In genomic region chr12:27772328-27773049, GRCh38 we compare ENCODE assay signal across 25 cellular contexts. TPM values are rescaled to one million over a fixed set of nuclear protein-coding genes. Genes with fewer than 3 reads are reported as not detected.
DNase-seq lines count a peak whose midpoint lies in the region; ATAC-seq and TF ChIP-seq lines count a peak whose summit lies in the region.
"Had no signal": no experiment of that assay in that cellular context is flagged by ENCODE, and none has a peak within 500 bp of the region (broad histone marks: within the 10 kb centered on the region; RNA-seq: fewer than 3 reads in every experiment).

No MANE protein-coding gene starts in this region.

- H3K79me2 ChIP-seq in ACC112 (ENCODE audit: control insufficient read depth, insufficient read depth, low read length, unreplicated experiment) (no peaks in the 10 kb centered on the region), SK-N-SH (ENCODE audit: insufficient read depth) (no peaks in the 10 kb centered on the region)
- H3K79me2 ChIP-seq: parathyroid adenoma had no signal

- H3K9me3 ChIP-seq in SK-N-SH: no peaks in the 10 kb centered on the region
- H3K9me3 ChIP-seq in gastrocnemius medialis: no peaks in the 10 kb centered on the region
- H3K9me3 ChIP-seq: mucosa of descending colon, right lobe of liver had no signal

- no peak for TF ChIP-seq EP300 in SK-N-SH (IDR thresholded peaks at IDR 0.05; ENCODE audit: borderline replicate concordance in 1 of 2, low read depth in 1 of 2, low read length in 1 of 2)

- H3K36me3 Mint-ChIP-seq in HFFc6 (ENCODE audit: low read depth): no peaks in the 10 kb centered on the region

- peak overlapping the region; percentile 45 for H3K4me2 ChIP-seq in SK-N-SH

- H4K20me1 ChIP-seq in SK-N-SH (ENCODE audit: insufficient read depth): no peaks in the 10 kb centered on the region

- TF ChIP-seq RAD21 in SK-N-SH (IDR thresholded peaks at IDR 0.05; ENCODE audit: low read length): no peak

- peak overlapping the region; percentile 66 for H3K27ac Mint-ChIP-seq in HFFc6
- H3K27ac Mint-ChIP-seq: activated naive CD4-positive, alpha-beta T cell treated with anti-CD3 and anti-CD28 coated beads for 36 hours; nephron progenitor cell had no signal

- H3K4me3 Mint-ChIP-seq in HFFc6: peak overlapping the region; percentile 69
- H3K4me3 Mint-ChIP-seq: activated naive CD4-positive, alpha-beta T cell treated with anti-CD3 and anti-CD28 coated beads for 36 hours; activated T-cell treated with anti-CD3 and anti-CD28 coated beads, Interleukin-2, amount 50 U/mL, for 4 hours; nephron progenitor cell had no signal

- intact Hi-C loops in gastrocnemius medialis (cut with DNase I; ENCODE audit: low total_unique reads): no loop called here

- H3K27ac ChIP-seq in ACC112 (ENCODE audit: low read depth, low read length) (no peak overlapping the region), SK-N-SH (ENCODE audit: low read depth in 2 of 2, low read length in 1 of 2) (peak overlapping the region in 1 of 2 experiments; percentile 41; a peak in 2 of 4 replicates), gastrocnemius medialis (no peak overlapping the region)
- H3K27ac ChIP-seq: parathyroid adenoma, right lobe of liver had no signal

- peak; percentile 78 for DNase-seq in HFFc6
- no peak for DNase-seq in SK-N-SH
- DNase-seq in fibroblast of villous mesenchyme (ENCODE audit: low read depth): peak; percentile 59
- DNase-seq in NCI-H82 treated with DMSO at 0.1 percent for 48 hours (lab: John Stamatoyannopoulos, UW; ENCODE audit: unreplicated experiment): no peak
- DNase-seq in gastrocnemius medialis: no peak
- DNase-seq in NCI-H748 (lab: John Stamatoyannopoulos, UW; ENCODE audit: unreplicated experiment): no peak
- DNase-seq: activated CD8-positive, alpha-beta memory T cell treated with anti-CD3 and anti-CD28 coated beads for 24 hours; activated naive CD4-positive, alpha-beta T cell treated with anti-CD3 and anti-CD28 coated beads for 36 hours; activated T-cell treated with anti-CD3 and anti-CD28 coated beads, Interleukin-2, amount 50 U/mL, for 4 hours; caudate nucleus; foreskin fibroblast; mucosa of descending colon; NCI-H510A treated with DMSO at 0.1 percent for 48 hours; nephron progenitor cell; right lobe of liver; substantia nigra; T-helper 1 cell had no signal

- H3K9me3 Mint-ChIP-seq in HFFc6: no peaks in the 10 kb centered on the region
- H3K9me3 Mint-ChIP-seq: activated naive CD4-positive, alpha-beta T cell treated with anti-CD3 and anti-CD28 coated beads for 36 hours; activated T-cell treated with anti-CD3 and anti-CD28 coated beads, Interleukin-2, amount 50 U/mL, for 4 hours; nephron progenitor cell had no signal

- POLR2A ChIA-PET in SK-N-SH (lab: Yijun Ruan, JAX): no interaction called here

- peaks cover 47% of the 10 kb centered on the region for H3K4me1 Mint-ChIP-seq in HFFc6 (ENCODE audit: low read depth)

- H3K4me1 ChIP-seq in ACC112 (ENCODE audit: control insufficient read depth, insufficient read depth, low read length, unreplicated experiment) (peaks cover 4% of the 10 kb centered on the region), SK-N-SH (ENCODE audit: control insufficient read depth in 1 of 2, insufficient read depth in 2 of 2, low read depth in 1 of 2, low read length in 1 of 2) (peaks cover 0 to 22% of the 10 kb centered on the region in 2 experiments; a peak in 2 of 4 replicates), gastrocnemius medialis (no peaks in the 10 kb centered on the region)
- H3K4me1 ChIP-seq: parathyroid adenoma, right lobe of liver had no signal

- CTCF ChIA-PET in SK-N-SH (lab: Yijun Ruan, JAX): no interaction called here

- 8% methylated on average over 5 of the region's 5 CpGs for WGBS in SK-N-SH (ENCODE audit: low lambda C conversion rate)

- H3K27me3 ChIP-seq in ACC112 (ENCODE audit: insufficient read depth, low read length) (no peaks in the 10 kb centered on the region), SK-N-SH (ENCODE audit: insufficient read depth) (no peaks in the 10 kb centered on the region), gastrocnemius medialis (no peaks in the 10 kb centered on the region)
- H3K27me3 ChIP-seq: right lobe of liver had no signal

- H3K9ac ChIP-seq in SK-N-SH: peak overlapping the region; percentile 15; the same call in 1 of the 2 replicates
- H3K9ac ChIP-seq: parathyroid adenoma had no signal

- H3K9me2 ChIP-seq in SK-N-SH: no peaks in the 10 kb centered on the region

- TF ChIP-seq POLR2A in gastrocnemius medialis (IDR thresholded peaks at IDR 0.05): no peak

- in situ Hi-C loops in gastrocnemius medialis (cut with MboI; ENCODE audit: low sequenced_read_pairs in 4 of 4): no loop called here

- H3F3A ChIP-seq in SK-N-SH (replicated peaks; ENCODE audit: insufficient read depth): peaks cover 22% of the 10 kb centered on the region

- TF ChIP-seq CTCF in HFFc6 (IDR thresholded peaks at IDR 0.05) (no peak), SK-N-SH (IDR thresholded peaks at IDR 0.05) (no peak), fibroblast of villous mesenchyme (IDR thresholded peaks at IDR 0.05; ENCODE audit: insufficient read depth, low read depth, low read length) (no peak), gastrocnemius medialis (IDR thresholded peaks at IDR 0.05 in 4 of 5, conservative IDR thresholded peaks at IDR 0.05 in 1 of 5) (no peak)

- H3K27me3 Mint-ChIP-seq in HFFc6 (ENCODE audit: insufficient read depth): no peaks in the 10 kb centered on the region; the same call in none of the 2 replicates

- no peaks in the 10 kb centered on the region for H3K36me3 ChIP-seq in ACC112 (ENCODE audit: insufficient read depth, low read length)
- no peaks in the 10 kb centered on the region for H3K36me3 ChIP-seq in SK-N-SH (replicated peaks in 1 of 2; ENCODE audit: control insufficient read depth in 1 of 2, insufficient read depth in 2 of 2, low read length in 1 of 2)
- no peaks in the 10 kb centered on the region for H3K36me3 ChIP-seq in gastrocnemius medialis
- H3K36me3 ChIP-seq: right lobe of liver had no signal

- ATAC-seq in HG02610 (IDR thresholded peaks at IDR 0.05; ENCODE audit: unreplicated experiment) (no peak), gastrocnemius medialis (no peak)
- ATAC-seq: activated T-cell treated with anti-CD3 and anti-CD28 coated beads, Interleukin-2, amount 50 U/mL, for 4 hours; mucosa of descending colon; right lobe of liver; Right ventricle myocardium inferior had no signal

- H2AFZ ChIP-seq in ACC112 (ENCODE audit: low read length, unreplicated experiment) (no peak overlapping the region), SK-N-SH (ENCODE audit: low read depth) (peak overlapping the region; percentile 81; the same call in 1 of the 2 replicates)
- H2AFZ ChIP-seq: parathyroid adenoma had no signal

- H3K4me3 ChIP-seq in ACC112 (ENCODE audit: low read depth, low read length) (0 out of 2 replicates have a peak overlapping the region, but pooled peaks have one; percentile 24), SK-N-SH (ENCODE audit: low read depth in 2 of 2, low read length in 1 of 2) (peak overlapping the region in 1 of 2 experiments; percentile 28; a peak in 2 of 4 replicates), fibroblast of villous mesenchyme (ENCODE audit: low read depth, low read length) (no peak overlapping the region), gastrocnemius medialis (no peak overlapping the region)
- H3K4me3 ChIP-seq: mucosa of descending colon, right lobe of liver had no signal

TF ChIP-seq in SK-N-SH, 30 proteins besides CTCF, POLR2A, EP300 and RAD21 (continues in another document):
- TF ChIP-seq REST (IDR thresholded peaks at IDR 0.05; ENCODE audit: low read depth, low read length): no peak
- TF ChIP-seq NFIC (IDR thresholded peaks at IDR 0.05; ENCODE audit: borderline replicate concordance): no peak
- no peak for TF ChIP-seq GABPA (IDR thresholded peaks at IDR 0.05; ENCODE audit: low read depth)
- no peak for TF ChIP-seq ELF1 (IDR thresholded peaks at IDR 0.05)
- no peak for TF ChIP-seq FOXM1 (IDR thresholded peaks at IDR 0.05; ENCODE audit: low read depth)
- TF ChIP-seq RCOR1 (IDR thresholded peaks at IDR 0.05; ENCODE audit: low read length): no peak
- peak; percentile 28; the same call in 1 of the 2 replicates for TF ChIP-seq MEF2A (IDR thresholded peaks at IDR 0.05; ENCODE audit: borderline replicate concordance, low read depth)

RNA-seq across cellular contexts. Expression of gene KLHL42, which starts 7.5 kb away (rescaled TPM):
- 10 to 100 TPM; 17.6 to 24.7 (median 19.3) TPM for total RNA-seq in HFFc6 (2021; fragmentation: NEBNext Ultra II Directional; extraction: Animal tissue kit (Norgen Biotek cat#: 25700))
- 11.7 and 18.5 TPM in 2 replicates for polyA plus RNA-seq in SK-N-SH (2012; rRNA removed)
- 8.4 and 9.8 TPM in 2 replicates for polyA plus RNA-seq in SK-N-SH (2012; cell fraction: cytosol; rRNA removed)
- 30.6 and 33.5 TPM in 2 replicates for polyA plus RNA-seq in SK-N-SH (2012; cell fraction: nucleus; rRNA removed)
- total RNA-seq in fibroblast of villous mesenchyme: 36.1 and 44.5 TPM in 2 replicates
- 1 to 10 TPM; 3.4 to 6.2 (median 4.4) TPM for total RNA-seq in gastrocnemius medialis

RNA-seq across cellular contexts. Expression of gene MANSC4, which starts 7.5 kb away (rescaled TPM):
- total RNA-seq in HFFc6 (2021; fragmentation: NEBNext Ultra II Directional; extraction: Animal tissue kit (Norgen Biotek cat#: 25700)): not detected
- not detected in 2 replicates for polyA plus RNA-seq in SK-N-SH (2012; rRNA removed)
- polyA plus RNA-seq in SK-N-SH (2012; cell fraction: cytosol; rRNA removed): 0.04 and 0.07 TPM in 2 replicates
- polyA plus RNA-seq in SK-N-SH (2012; cell fraction: nucleus; rRNA removed): 0.08 TPM in 1 of 2 replicates, not detected in the other
- total RNA-seq in fibroblast of villous mesenchyme (not detected in 2 replicates), gastrocnemius medialis (not detected)
- total RNA-seq: activated naive CD4-positive, alpha-beta T cell treated with anti-CD3 and anti-CD28 coated beads for 36 hours; activated T-cell treated with anti-CD3 and anti-CD28 coated beads, Interleukin-2, amount 50 U/mL, for 4 hours; dermis microvascular lymphatic vessel endothelial cell; liver; mucosa of descending colon; right lobe of liver; Right ventricle myocardium inferior; urinary bladder had no signal
- polyA plus RNA-seq: AG04450, liver, urinary bladder had no signal

Comparison
In these comparisons a context has a peak if more than half of its experiments do, and no peak if none do; other contexts are left out.
1. DNase-seq: peak in HFFc6 (single experiment) and fibroblast of villous mesenchyme (single experiment); none in SK-N-SH (single experiment), NCI-H82 treated with DMSO at 0.1 percent for 48 hours (single experiment), gastrocnemius medialis (0 of 2) and NCI-H748 (single experiment).